10 cellular contexts compared by ENCODE assay signal in the genomic region with DNA sequence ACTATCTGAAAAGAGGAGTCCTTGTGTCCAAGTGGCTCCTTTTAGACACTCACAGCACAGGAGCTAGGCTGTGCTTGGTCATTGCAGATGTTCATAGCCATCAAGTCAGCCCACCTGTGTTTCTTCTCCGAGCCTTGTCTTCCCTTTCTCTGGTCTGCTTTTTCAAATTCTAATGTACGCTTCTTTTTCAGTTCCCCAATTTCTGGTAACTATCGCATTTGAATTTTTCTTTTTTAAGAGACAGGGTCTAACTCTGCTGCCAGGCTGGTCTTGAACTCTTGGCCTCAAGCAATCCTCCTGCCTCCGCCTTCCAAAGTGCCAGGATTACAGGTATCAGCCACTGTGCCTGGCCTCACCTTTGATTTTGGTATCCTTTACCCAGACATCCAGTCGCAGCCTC. TPM values are rescaled to one million over a fixed set of nuclear protein-coding genes. Genes with fewer than 3 reads are reported as not detected.
A peak's percentile ranks its signal among the peaks of the same experiment; 100 is the strongest.
DNase-seq lines count a peak whose midpoint lies in the region; ATAC-seq and TF ChIP-seq lines count a peak whose summit lies in the region.
"Had no signal": no experiment of that assay in that cellular context is flagged by ENCODE, and none has a peak within 500 bp of the region (broad histone marks: within the 10 kb centered on the region; RNA-seq: fewer than 3 reads in every experiment).

No MANE protein-coding gene starts in this region.

- no peak overlapping the region for H3K4me3 Mint-ChIP-seq in activated T-helper 2 cell treated with anti-CD3 and anti-CD28 coated beads, Interferon-gamma antibody, Interleukin-2, Interleukin-4, amounts not matched to agents 10 μg/mL and 5 μg/mL and 100 μg/mL, durations not matched to agents 14 hours and 24 hours and 36 hours (ENCODE audit: low read depth)

- H3K27me3 ChIP-seq in ascending aorta (no peaks in the 10 kb centered on the region), PC-3 (ENCODE audit: low read length) (no peaks in the 10 kb centered on the region; the same call in 1 of the 2 replicates)

- H3K4me1 Mint-ChIP-seq in activated T-helper 2 cell treated with anti-CD3 and anti-CD28 coated beads, Interferon-gamma antibody, Interleukin-2, Interleukin-4, amounts not matched to agents 10 μg/mL and 5 μg/mL and 100 μg/mL, durations not matched to agents 14 hours and 24 hours and 36 hours (ENCODE audit: low read depth) = peaks cover 47% of the 10 kb centered on the region

- H3K9me3 Mint-ChIP-seq in activated T-helper 2 cell treated with anti-CD3 and anti-CD28 coated beads, Interferon-gamma antibody, Interleukin-2, Interleukin-4, amounts not matched to agents 10 μg/mL and 5 μg/mL and 100 μg/mL, durations not matched to agents 14 hours and 24 hours and 36 hours = peaks cover 4% of the 10 kb centered on the region

- no peaks in the 10 kb centered on the region for H3K79me2 ChIP-seq in PC-3 (ENCODE audit: low read length)

- peak overlapping the region; percentile 12 for H3K27ac Mint-ChIP-seq in activated T-helper 2 cell treated with anti-CD3 and anti-CD28 coated beads, Interferon-gamma antibody, Interleukin-2, Interleukin-4, amounts not matched to agents 10 μg/mL and 5 μg/mL and 100 μg/mL, durations not matched to agents 14 hours and 24 hours and 36 hours

- no TSS peak for BruUV-seq in PC-3 (replicated peaks; lab: Mats Ljungman, UMichigan)

- no peaks in the 10 kb centered on the region for H3K9me2 ChIP-seq in PC-3 (replicated peaks; ENCODE audit: low read length)

- H3F3A ChIP-seq in PC-3 (ENCODE audit: low read length, unreplicated experiment) = no peaks in the 10 kb centered on the region

- TF ChIP-seq CTCF in GM12865 (IDR thresholded peaks at IDR 0.05; ENCODE audit: insufficient read depth, low read depth, low read length, missing control alignments) (no peak), ascending aorta (IDR thresholded peaks at IDR 0.05) (no peak), PC-3 (conservative IDR thresholded peaks at IDR 0.05; ENCODE audit: low read depth, low read length) (no peak)

- no peaks in the 10 kb centered on the region for H3K27me3 Mint-ChIP-seq in activated T-helper 2 cell treated with anti-CD3 and anti-CD28 coated beads, Interferon-gamma antibody, Interleukin-2, Interleukin-4, amounts not matched to agents 10 μg/mL and 5 μg/mL and 100 μg/mL, durations not matched to agents 14 hours and 24 hours and 36 hours (ENCODE audit: low read depth)

- H3K36me3 ChIP-seq in ascending aorta (no peaks in the 10 kb centered on the region), PC-3 (ENCODE audit: low read depth, low read length) (no peaks in the 10 kb centered on the region)

- ATAC-seq in GM19455 (IDR thresholded peaks at IDR 0.05; ENCODE audit: unreplicated experiment) (peak; percentile 93), HG03066 (IDR thresholded peaks at IDR 0.05; ENCODE audit: low read depth, unreplicated experiment) (peak; percentile 93), PC-3 (no peak)
- ATAC-seq: K562 had no signal

- H3K9ac ChIP-seq in PC-3 (ENCODE audit: low read length) = no peak overlapping the region

- no peak overlapping the region for H2AFZ ChIP-seq in PC-3 (ENCODE audit: low read length)

- H3K27ac ChIP-seq in ascending aorta (no peak overlapping the region), PC-3 (ENCODE audit: low read length) (no peak overlapping the region)

- intact Hi-C loops in activated T-helper 2 cell treated with anti-CD3 and anti-CD28 coated beads, Interferon-gamma antibody, Interleukin-2, Interleukin-4, amounts not matched to agents 10 μg/mL and 5 μg/mL and 100 μg/mL, durations not matched to agents 14 hours and 24 hours and 36 hours (cut with micrococcal nuclease) = no loop called here
- intact Hi-C loops in ascending aorta (cut with DNase I) (no loop called here), PC-3 (cut with micrococcal nuclease) (no loop called here)

- H3K36me3 Mint-ChIP-seq in activated T-helper 2 cell treated with anti-CD3 and anti-CD28 coated beads, Interferon-gamma antibody, Interleukin-2, Interleukin-4, amounts not matched to agents 10 μg/mL and 5 μg/mL and 100 μg/mL, durations not matched to agents 14 hours and 24 hours and 36 hours (ENCODE audit: low read depth) = peaks cover 65% of the 10 kb centered on the region

- H3K4me2 ChIP-seq in PC-3 (ENCODE audit: low read length) = no peak overlapping the region

- no peaks in the 10 kb centered on the region for H3K9me3 ChIP-seq in ascending aorta
- no peaks in the 10 kb centered on the region for H3K9me3 ChIP-seq in PC-3 (ENCODE audit: low read length)

- peak; percentile 83 for DNase-seq in GM12865 (ENCODE audit: low read depth)
- no peak for DNase-seq in activated T-helper 2 cell treated with anti-CD3 and anti-CD28 coated beads, Interferon-gamma antibody, Interleukin-2, Interleukin-4, amounts not matched to agents 10 μg/mL and 5 μg/mL and 100 μg/mL, durations not matched to agents 14 hours and 24 hours and 36 hours (ENCODE audit: low spot score)
- DNase-seq in anterior cingulate cortex (lab: John Stamatoyannopoulos, UW) = no peak
- no peak for DNase-seq in HT-29 (ENCODE audit: low spot score)
- DNase-seq in ascending aorta (ENCODE audit: low spot score in 2 of 2) = no peak
- DNase-seq in PC-3 = no peak
- DNase-seq: SHP77 had no signal

- H3K4me1 ChIP-seq in ascending aorta (no peaks in the 10 kb centered on the region), PC-3 (ENCODE audit: insufficient read depth, low read length) (no peaks in the 10 kb centered on the region)

- CTCF ChIA-PET in PC-3 (lab: Charles Lee) = no interaction called here

- POLR2A ChIA-PET in PC-3 (lab: Charles Lee; ENCODE audit: unreplicated experiment) = no interaction called here

- H3K4me3 ChIP-seq in GM12865 (ENCODE audit: low read depth, low read length) (no peak overlapping the region), ascending aorta (no peak overlapping the region), PC-3 (ENCODE audit: low read length) (no peak overlapping the region)
- H3K4me3 ChIP-seq: K562 had no signal

- H4K20me1 ChIP-seq in PC-3 (ENCODE audit: low read length) = no peaks in the 10 kb centered on the region

RNA-seq across cellular contexts. Expression of gene APBB1IP, which starts 18.9 kb away (rescaled TPM):
- 45.2 and 47.4 TPM in 2 replicates for total RNA-seq in activated T-helper 2 cell treated with anti-CD3 and anti-CD28 coated beads, Interferon-gamma antibody, Interleukin-2, Interleukin-4, amounts not matched to agents 10 μg/mL and 5 μg/mL and 100 μg/mL, durations not matched to agents 14 hours and 24 hours and 36 hours
- total RNA-seq in HT-29 (2014; rRNA removed; shearing (Covaris generic)) = not detected in 2 replicates
- not detected for total RNA-seq in ascending aorta
- total RNA-seq in PC-3 (2014; rRNA removed) = not detected in 2 replicates

Comparison
In these comparisons a context has a peak if more than half of its experiments do, and no peak if none do; other contexts are left out.
1. RNA of gene APBB1IP, which starts 18.9 kb away (total RNA-seq): 45.2 to 47.4 TPM in activated T-helper 2 cell treated with anti-CD3 and anti-CD28 coated beads, Interferon-gamma antibody, Interleukin-2, Interleukin-4, amounts not matched to agents 10 μg/mL and 5 μg/mL and 100 μg/mL, durations not matched to agents 14 hours and 24 hours and 36 hours; not detected in ascending aorta (single experiment), not detected in HT-29 and not detected in PC-3; every median in the first group is over 10 times any median in the second.